Comparison of ENCODE assay signal across 2 cellular contexts in genomic region chr7:3271298-3271697, GRCh38.
TF ChIP-seq lines count a peak whose summit lies in the region.

No MANE protein-coding gene starts in this region.

TF ChIP-seq in HepG2, 621 proteins besides CTCF, POLR2A, EP300 and RAD21:
- TF ChIP-seq CREB1 (IDR thresholded peaks at IDR 0.05), result peak; percentile 89
- no peak for TF ChIP-seq CREB1 (CRISPR knock-in tag; IDR thresholded peaks at IDR 0.05)
- no peak for TF ChIP-seq ZNF570 (CRISPR knock-in tag; IDR thresholded peaks at IDR 0.05; ENCODE audit: borderline replicate concordance)

TF ChIP-seq in H1, 55 proteins besides CTCF, POLR2A, EP300 and RAD21:
- TF ChIP-seq CBX5 (IDR thresholded peaks at IDR 0.05; ENCODE audit: low read depth, low read length) (no peak), HDAC6 (IDR thresholded peaks at IDR 0.05; ENCODE audit: low read depth, low read length) (no peak), SIN3A (conservative IDR thresholded peaks at IDR 0.05 in 1 of 2, IDR thresholded peaks at IDR 0.05 in 1 of 2; ENCODE audit: low read depth in 1 of 2, low read length in 2 of 2) (no peak), BRCA1 (IDR thresholded peaks at IDR 0.05; ENCODE audit: low read depth, low read length) (no peak), EGR1 (IDR thresholded peaks at IDR 0.05; ENCODE audit: borderline replicate concordance, low read depth, low read length) (no peak), TCF12 (IDR thresholded peaks at IDR 0.05; ENCODE audit: low read depth, low read length) (no peak), SRF (IDR thresholded peaks at IDR 0.05; ENCODE audit: low read depth, low read length) (no peak)
